Comparison of ENCODE assay signal across 15 cellular contexts in the genomic region with DNA sequence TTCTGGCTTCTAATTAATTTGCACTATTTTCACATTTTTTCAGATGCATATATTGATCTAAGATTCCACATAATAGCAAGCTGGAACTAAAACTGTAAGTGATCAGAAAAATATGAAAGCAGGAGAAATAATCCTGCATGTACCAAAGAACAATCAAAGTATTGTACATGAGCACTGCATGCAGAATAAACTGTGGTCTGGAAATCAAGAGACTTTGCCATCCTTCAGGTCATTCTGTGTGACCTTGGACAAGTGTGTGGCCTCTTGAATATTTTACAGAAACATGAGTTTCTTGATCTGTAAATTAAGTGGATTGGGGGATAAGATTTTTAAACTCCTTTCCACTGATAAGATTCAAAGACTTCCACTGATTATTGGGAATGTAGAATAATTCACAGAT.
DNase-seq lines count a peak whose midpoint lies in the region; TF ChIP-seq lines count a peak whose summit lies in the region.
"Had no signal": no experiment of that assay in that cellular context is flagged by ENCODE, and none has a peak within 500 bp of the region (broad histone marks: within the 10 kb centered on the region; RNA-seq: fewer than 3 reads in every experiment).

No MANE protein-coding gene starts in this region.

- intact Hi-C loops in OCI-LY7 (cut with micrococcal nuclease; ENCODE audit: unreplicated experiment), result loop anchor here (5.0 to 10.0 kb wide), 3 partner anchors 66 to 956 kb away; a partner anchor contains a TSS

- no TSS peak for BruUV-seq in OCI-LY7 (replicated peaks; lab: Mats Ljungman, UMichigan)

- DNase-seq in OCI-LY7 (ENCODE audit: low spot score) (no peak), foreskin melanocyte (peak; percentile 26), pons (ENCODE audit: low spot score) (peak; percentile 50), NCI-H1092 (lab: John Stamatoyannopoulos, UW) (no peak), LoVo (ENCODE audit: low spot score) (no peak)
- DNase-seq in activated T-cell treated with anti-CD3 and anti-CD28 coated beads, Interleukin-2, amount 50 U/mL, for 1 hour, result no peak
- DNase-seq: Caco-2; CD8-positive, alpha-beta memory T cell; DMS153; DMS79; GDM1; GOT3; H9; IMR-90 had no signal

- no peaks in the 10 kb centered on the region for H4K20me1 ChIP-seq in OCI-LY7 (ENCODE audit: insufficient read depth, low read length)
- H4K20me1 ChIP-seq: BLaER1 treated with 17β-estradiol and CSF1 and Interleukin-3, amounts not matched to agents 10 nM and 100 nM had no signal

- TF ChIP-seq CTCF in OCI-LY7 (conservative IDR thresholded peaks at IDR 0.05; ENCODE audit: low read length), result no peak

- peaks cover 19% of the 10 kb centered on the region for H3K4me1 ChIP-seq in OCI-LY7 (ENCODE audit: insufficient read depth, low read length, poor library complexity, severe bottlenecking)
- H3K4me1 ChIP-seq: Caco-2 had no signal

- peak overlapping the region; percentile 13; the same call in 1 of the 2 replicates for H2AFZ ChIP-seq in OCI-LY7 (ENCODE audit: low read length)

- no peaks in the 10 kb centered on the region for H3K79me2 ChIP-seq in OCI-LY7 (ENCODE audit: insufficient read depth, low read depth, low read length)

- no peak overlapping the region for H3K27ac ChIP-seq in OCI-LY7 (ENCODE audit: low read depth, low read length, poor library complexity, severe bottlenecking)
- H3K27ac ChIP-seq: BLaER1 treated with 17β-estradiol and CSF1 and Interleukin-3, amounts not matched to agents 10 nM and 100 nM had no signal

- H3K9me2 ChIP-seq in OCI-LY7 (ENCODE audit: insufficient read depth, low read length), result no peaks in the 10 kb centered on the region

- CTCF ChIA-PET in OCI-LY7 (lab: Charles Lee; ENCODE audit: unreplicated experiment), result interaction anchor here (0.7 to 1.0 kb wide), 2 partner anchors 15 to 18 kb away, joined by 4 to 5 read pairs; no protein-coding TSS in a partner anchor

- H3K36me3 ChIP-seq in OCI-LY7 (ENCODE audit: insufficient read depth, low read length), result no peaks in the 10 kb centered on the region
- H3K36me3 ChIP-seq: BLaER1 treated with 17β-estradiol and CSF1 and Interleukin-3, amounts not matched to agents 10 nM and 100 nM had no signal

- POLR2A ChIA-PET in OCI-LY7 (lab: Charles Lee), result interaction anchor here (1.5 kb wide), 2 partner anchors 69 to 80 kb away, joined by 3 to 4 read pairs; no protein-coding TSS in a partner anchor

- no peaks in the 10 kb centered on the region for H3K9me3 ChIP-seq in OCI-LY7 (ENCODE audit: low read length)
- H3K9me3 ChIP-seq: BLaER1 treated with 17β-estradiol and CSF1 and Interleukin-3, amounts not matched to agents 10 nM and 100 nM; Caco-2 had no signal

- H3K4me2 ChIP-seq in OCI-LY7 (ENCODE audit: low read length), result no peak overlapping the region
- H3K4me2 ChIP-seq: BLaER1 treated with 17β-estradiol and CSF1 and Interleukin-3, amounts not matched to agents 10 nM and 100 nM had no signal

- H3K4me3 ChIP-seq in OCI-LY7 (ENCODE audit: low read depth, low read length, poor library complexity, severe bottlenecking), result no peak overlapping the region
- H3K4me3 ChIP-seq: BLaER1 treated with 17β-estradiol and CSF1 and Interleukin-3, amounts not matched to agents 10 nM and 100 nM had no signal

Comparison
In these comparisons a context has a peak if more than half of its experiments do, and no peak if none do; other contexts are left out.
1. DNase-seq: peak in foreskin melanocyte (single experiment) and pons (single experiment); none in OCI-LY7 (single experiment), activated T-cell treated with anti-CD3 and anti-CD28 coated beads, Interleukin-2, amount 50 U/mL, for 1 hour (single experiment), NCI-H1092 (single experiment) and LoVo (single experiment).